In the genomic region with DNA sequence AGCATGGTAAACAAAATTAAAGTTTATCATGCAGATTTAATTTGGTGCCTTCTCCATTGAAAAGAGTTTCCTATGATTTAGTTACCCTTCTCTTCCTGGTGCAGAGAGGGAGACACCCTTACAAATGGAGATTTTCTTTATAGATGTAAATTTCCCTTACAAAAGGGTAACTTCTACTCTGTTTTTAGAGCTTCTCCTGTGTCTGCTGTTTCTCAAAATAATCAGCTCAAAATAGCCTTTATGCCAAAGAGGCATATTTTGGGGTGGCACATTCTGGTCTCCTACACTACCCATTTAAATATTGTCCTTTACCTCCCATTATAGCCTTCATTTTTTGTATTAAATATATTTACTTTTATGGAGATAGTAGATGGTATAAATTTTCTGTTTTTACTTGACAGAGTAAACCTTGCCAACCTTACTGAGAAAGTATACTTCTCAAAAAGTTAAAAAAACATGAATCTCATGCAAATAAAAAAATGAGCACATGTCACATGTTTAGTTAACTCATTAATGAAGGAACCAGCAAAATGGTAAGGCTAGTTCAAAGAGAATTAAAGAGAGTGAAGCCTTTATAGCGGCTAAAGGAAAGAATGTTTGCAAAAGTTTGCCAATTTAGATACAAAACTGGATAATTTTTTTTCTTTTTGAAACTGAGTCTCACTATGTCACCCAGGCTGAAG, we compare ENCODE assay signal across 25 cellular contexts.
"Had no signal": no experiment of that assay in that cellular context is flagged by ENCODE, and none has a peak within 500 bp of the region (broad histone marks: within the 10 kb centered on the region; RNA-seq: fewer than 3 reads in every experiment).

No MANE protein-coding gene starts in this region.

- H3K4me1 ChIP-seq: breast epithelium, esophagus muscularis mucosa, gastrocnemius medialis, lower lobe of right lung, sigmoid colon, upper lobe of left lung had no signal

- H3K27me3 ChIP-seq: breast epithelium, esophagus muscularis mucosa, gastrocnemius medialis, sigmoid colon, upper lobe of left lung had no signal

- ATAC-seq: gastrocnemius medialis, left lobe of liver, lower lobe of right lung, natural killer cell, T-helper 17 cell had no signal

- H3K9me3 ChIP-seq: breast epithelium, gastrocnemius medialis, lower lobe of right lung, sigmoid colon, thoracic aorta, upper lobe of left lung had no signal

- H3K4me3 ChIP-seq: breast epithelium, esophagus muscularis mucosa, gastrocnemius medialis, lower lobe of right lung, sigmoid colon, thoracic aorta, upper lobe of left lung had no signal

- H3K27ac Mint-ChIP-seq: activated CD4-positive, alpha-beta memory T cell treated with anti-CD3 and anti-CD28 coated beads for 36 hours; activated naive CD8-positive, alpha-beta T cell treated with anti-CD3 and anti-CD28 coated beads, Interleukin-2, amount 10 ng/mL, durations not matched to agents 7 days and 5 days; natural killer cell; progenitor cell of endocrine pancreas; T-helper 17 cell had no signal

- H3K36me3 ChIP-seq: breast epithelium, esophagus muscularis mucosa, gastrocnemius medialis, lower lobe of right lung, sigmoid colon, thoracic aorta, upper lobe of left lung had no signal

- H3K9me3 Mint-ChIP-seq: activated CD4-positive, alpha-beta memory T cell treated with anti-CD3 and anti-CD28 coated beads for 36 hours; activated naive CD8-positive, alpha-beta T cell treated with anti-CD3 and anti-CD28 coated beads, Interleukin-2, amount 10 ng/mL, durations not matched to agents 7 days and 5 days; central memory CD8-positive, alpha-beta T cell; natural killer cell had no signal

- H3K4me3 Mint-ChIP-seq: activated CD4-positive, alpha-beta memory T cell treated with anti-CD3 and anti-CD28 coated beads for 36 hours; activated naive CD8-positive, alpha-beta T cell treated with anti-CD3 and anti-CD28 coated beads, Interleukin-2, amount 10 ng/mL, durations not matched to agents 7 days and 5 days; central memory CD8-positive, alpha-beta T cell; natural killer cell; T-helper 17 cell had no signal

- H3K27ac ChIP-seq: breast epithelium, esophagus muscularis mucosa, gastrocnemius medialis, lower lobe of right lung, sigmoid colon, thoracic aorta, upper lobe of left lung had no signal

- H3K4me1 Mint-ChIP-seq: activated naive CD8-positive, alpha-beta T cell treated with anti-CD3 and anti-CD28 coated beads, Interleukin-2, amount 10 ng/mL, durations not matched to agents 7 days and 5 days; central memory CD8-positive, alpha-beta T cell; natural killer cell; T-helper 17 cell had no signal

- DNase-seq: activated CD4-positive, alpha-beta memory T cell treated with anti-CD3 and anti-CD28 coated beads for 36 hours; activated CD4-positive, alpha-beta T cell treated with anti-CD3 and anti-CD28 coated beads for 48 hours; activated CD4-positive, CD25-positive, alpha-beta regulatory T cell; activated naive CD4-positive, alpha-beta T cell treated with Interleukin-2 at 50 U/mL for 16 hours; activated naive CD8-positive, alpha-beta T cell treated with anti-CD3 and anti-CD28 coated beads, Interleukin-2, amount 10 ng/mL, durations not matched to agents 7 days and 5 days; activated T-cell treated with anti-CD3 and anti-CD28 coated beads, Interleukin-2, amount 50 U/mL, for 48 hours; amniotic stem cell; effector memory CD4-positive, alpha-beta T cell; gastrocnemius medialis; hypothalamus; lower lobe of right lung; midbrain; natural killer cell; retina; sigmoid colon; stimulated activated CD4-positive, alpha-beta T cell treated with anti-CD3 and anti-CD28 coated beads, Interleukin-4, amount 100 ng/mL, for 1 hour; stimulated activated naive CD4-positive, alpha-beta T cell; T-helper 17 cell; upper lobe of left lung had no signal
